26 cellular contexts compared by ENCODE assay signal in genomic region chr18:24811963-24812681, GRCh38.
"Had no signal": no experiment of that assay in that cellular context is flagged by ENCODE, and none has a peak within 500 bp of the region (broad histone marks: within the 10 kb centered on the region; RNA-seq: fewer than 3 reads in every experiment).

No MANE protein-coding gene starts in this region.

- H3K27me3 ChIP-seq: foreskin keratinocyte, ovary, right atrium auricular region, thyroid gland had no signal

- H3K4me1 Mint-ChIP-seq: activated CD4-positive, alpha-beta T cell treated with anti-CD3 and anti-CD28 coated beads, Interleukin-2, amount 10 ng/mL, durations not matched to agents 7 days and 5 days; activated CD8-positive, alpha-beta memory T cell treated with anti-CD3 and anti-CD28 coated beads, Interleukin-2, amount 10 ng/mL, durations not matched to agents 7 days and 5 days; activated naive CD8-positive, alpha-beta T cell treated with anti-CD3 and anti-CD28 coated beads, Interleukin-2, amount 50 U/mL, for 24 hours; naive thymus-derived CD4-positive, alpha-beta T cell; T-cell had no signal

- H3K36me3 ChIP-seq: left lung, ovary, right atrium auricular region, thyroid gland had no signal

- H3K27ac ChIP-seq: foreskin keratinocyte, left lung, ovary, psoas muscle, right atrium auricular region, thyroid gland, VCaP had no signal

- DNase-seq: activated CD4-positive, alpha-beta T cell treated with anti-CD3 and anti-CD28 coated beads, Interleukin-2, amount 10 ng/mL, durations not matched to agents 7 days and 5 days; activated CD4-positive, CD25-positive, alpha-beta regulatory T cell treated with anti-CD3 and anti-CD28 coated beads, Interleukin-2, amount 50 U/mL, for 72 hours; activated CD8-positive, alpha-beta memory T cell treated with anti-CD3 and anti-CD28 coated beads, Interleukin-2, amount 10 ng/mL, durations not matched to agents 7 days and 5 days; activated CD8-positive, alpha-beta T cell treated with anti-CD3 and anti-CD28 coated beads for 36 hours; activated gamma-delta T cell; activated naive CD4-positive, alpha-beta T cell treated with anti-CD3 and anti-CD28 coated beads, Interleukin-2, amount 50 U/mL, for 16 hours; activated naive CD8-positive, alpha-beta T cell treated with anti-CD3 and anti-CD28 coated beads, Interleukin-2, amount 50 U/mL, for 24 hours; activated T-cell treated with anti-CD3 and anti-CD28 coated beads for 4 hours; dermis blood vessel endothelial cell; effector CD8-positive, alpha-beta T cell; foreskin keratinocyte; hippocampal formation; kidney glomerular epithelial cell; left lung; naive thymus-derived CD4-positive, alpha-beta T cell; ovary; psoas muscle; stimulated activated CD4-positive, alpha-beta T cell treated with anti-CD3 and anti-CD28 coated beads, Interleukin-4, amount 100 ng/mL, for 24 hours; substantia nigra; T-cell; thyroid gland had no signal

- H3K9me3 Mint-ChIP-seq: T-helper 2 cell treated with Interferon-gamma antibody and Interleukin-4, amounts not matched to agents 5 μg/mL and 100 μg/mL, for 36 hours had no signal

- H3K36me3 Mint-ChIP-seq: activated CD8-positive, alpha-beta memory T cell treated with anti-CD3 and anti-CD28 coated beads, Interleukin-2, amount 10 ng/mL, durations not matched to agents 7 days and 5 days; naive thymus-derived CD4-positive, alpha-beta T cell; T-cell had no signal

- H3K4me1 ChIP-seq: foreskin keratinocyte, left lung, psoas muscle, right atrium auricular region, thyroid gland had no signal

- H3K27ac Mint-ChIP-seq: activated CD4-positive, alpha-beta T cell treated with anti-CD3 and anti-CD28 coated beads, Interleukin-2, amount 10 ng/mL, durations not matched to agents 7 days and 5 days; activated CD8-positive, alpha-beta memory T cell treated with anti-CD3 and anti-CD28 coated beads, Interleukin-2, amount 10 ng/mL, durations not matched to agents 7 days and 5 days; activated CD8-positive, alpha-beta T cell treated with anti-CD3 and anti-CD28 coated beads for 36 hours; activated naive CD8-positive, alpha-beta T cell treated with anti-CD3 and anti-CD28 coated beads, Interleukin-2, amount 50 U/mL, for 24 hours; naive thymus-derived CD4-positive, alpha-beta T cell; stimulated activated naive CD8-positive, alpha-beta T cell treated with anti-CD3 and anti-CD28 coated beads, Interleukin-15, Interleukin-2, amounts not matched to agents 100 ng/mL and 50 ng/mL, for 24 hours; T-cell; T-helper 2 cell treated with Interferon-gamma antibody and Interleukin-4, amounts not matched to agents 5 μg/mL and 100 μg/mL, for 36 hours had no signal

- H3K9me3 ChIP-seq: ovary, psoas muscle, thyroid gland had no signal

- H3K4me3 ChIP-seq: left lung, lung, ovary, psoas muscle, right atrium auricular region, thyroid gland had no signal

- H3K4me3 Mint-ChIP-seq: activated CD4-positive, alpha-beta T cell treated with anti-CD3 and anti-CD28 coated beads, Interleukin-2, amount 10 ng/mL, durations not matched to agents 7 days and 5 days; activated CD8-positive, alpha-beta memory T cell treated with anti-CD3 and anti-CD28 coated beads, Interleukin-2, amount 10 ng/mL, durations not matched to agents 7 days and 5 days; activated CD8-positive, alpha-beta T cell treated with anti-CD3 and anti-CD28 coated beads for 36 hours; activated naive CD8-positive, alpha-beta T cell treated with anti-CD3 and anti-CD28 coated beads, Interleukin-2, amount 50 U/mL, for 24 hours; naive thymus-derived CD4-positive, alpha-beta T cell; stimulated activated naive CD8-positive, alpha-beta T cell treated with anti-CD3 and anti-CD28 coated beads, Interleukin-15, Interleukin-2, amounts not matched to agents 100 ng/mL and 50 ng/mL, for 24 hours; T-cell; T-helper 2 cell treated with Interferon-gamma antibody and Interleukin-4, amounts not matched to agents 5 μg/mL and 100 μg/mL, for 36 hours had no signal

- ATAC-seq: activated CD8-positive, alpha-beta memory T cell treated with anti-CD3 and anti-CD28 coated beads, Interleukin-2, amount 10 ng/mL, durations not matched to agents 7 days and 5 days; activated CD8-positive, alpha-beta T cell treated with anti-CD3 and anti-CD28 coated beads for 36 hours; activated naive CD8-positive, alpha-beta T cell treated with anti-CD3 and anti-CD28 coated beads, Interleukin-2, amount 50 U/mL, for 24 hours; foreskin keratinocyte; left lung; naive thymus-derived CD4-positive, alpha-beta T cell; psoas muscle; T-cell had no signal

- H3K27me3 Mint-ChIP-seq: activated CD4-positive, alpha-beta T cell treated with anti-CD3 and anti-CD28 coated beads, Interleukin-2, amount 10 ng/mL, durations not matched to agents 7 days and 5 days; activated CD8-positive, alpha-beta memory T cell treated with anti-CD3 and anti-CD28 coated beads, Interleukin-2, amount 10 ng/mL, durations not matched to agents 7 days and 5 days; activated CD8-positive, alpha-beta T cell treated with anti-CD3 and anti-CD28 coated beads for 36 hours had no signal
